Comparison of ENCODE assay signal across 27 cellular contexts in genomic region chr17:81503619-81504018, GRCh38.
"Had no signal": no experiment of that assay in that cellular context is flagged by ENCODE, and none has a peak within 500 bp of the region (broad histone marks: within the 10 kb centered on the region; RNA-seq: fewer than 3 reads in every experiment).

No MANE protein-coding gene starts in this region.

- H3K27ac Mint-ChIP-seq: natural killer cell; nephron; neural progenitor cell; progenitor cell of endocrine pancreas; stimulated activated effector memory CD8-positive, alpha-beta T cell treated with anti-CD3 and anti-CD28 coated beads, Interleukin-12 subunit alpha, Interleukin-12 subunit beta, amount 100 ng/mL, for 72 hours; stimulated activated naive B cell treated with anti-CD40 and anti-IgM and Interleukin-4, amounts not matched to agents 10 μg/mL and 1 μg/mL and 100 μg/mL, for 72 hours; stimulated activated naive CD8-positive, alpha-beta T cell treated with anti-CD3 and anti-CD28 coated beads, Interleukin-15, Interleukin-2, amounts not matched to agents 100 ng/mL and 50 ng/mL, for 24 hours had no signal

- DNase-seq: natural killer cell; occipital lobe; ovary; posterior cingulate gyrus; psoas muscle; right lobe of liver; sigmoid colon; small intestine; stimulated activated CD4-positive, alpha-beta T cell treated with anti-CD3 and anti-CD28 coated beads, Interleukin-15, amount 100 ng/mL, for 24 hours; stimulated activated CD4-positive, alpha-beta T cell treated with anti-CD3 and anti-CD28 coated beads, Interleukin-2, amount 100 ng/mL, for 24 hours; stimulated activated CD4-positive, alpha-beta T cell treated with anti-CD3 and anti-CD28 coated beads, Interleukin-2, amount 100 ng/mL, for 48 hours; stimulated activated CD4-positive, alpha-beta T cell treated with anti-CD3 and anti-CD28 coated beads, Interleukin-4, amount 100 ng/mL, for 24 hours; stimulated activated naive B cell treated with anti-CD40 and anti-IgM and Interleukin-4, amounts not matched to agents 10 μg/mL and 1 μg/mL and 100 μg/mL, for 72 hours; stimulated activated naive CD4-positive, alpha-beta T cell treated with Interleukin-2 at 50 U/mL for 16 hours; stomach; thyroid gland; trophoblast cell; upper lobe of left lung had no signal

- ATAC-seq: natural killer cell; psoas muscle; right cardiac atrium; right lobe of liver; stimulated activated effector memory CD8-positive, alpha-beta T cell treated with anti-CD3 and anti-CD28 coated beads, Interleukin-12 subunit alpha, Interleukin-12 subunit beta, amount 100 ng/mL, for 72 hours; stimulated activated naive B cell treated with anti-CD40 and anti-IgM and Interleukin-4, amounts not matched to agents 10 μg/mL and 1 μg/mL and 100 μg/mL, for 72 hours had no signal

- H3K9me3 ChIP-seq: ovary, psoas muscle, right lobe of liver, sigmoid colon, stomach, thoracic aorta, thyroid gland, tibial nerve, upper lobe of left lung, vagina had no signal

- H3K36me3 Mint-ChIP-seq: natural killer cell had no signal

- H3K27me3 Mint-ChIP-seq: stimulated activated naive B cell treated with anti-CD40 and anti-IgM and Interleukin-4, amounts not matched to agents 10 μg/mL and 1 μg/mL and 100 μg/mL, for 72 hours; stimulated activated naive CD8-positive, alpha-beta T cell treated with anti-CD3 and anti-CD28 coated beads, Interleukin-15, Interleukin-2, amounts not matched to agents 100 ng/mL and 50 ng/mL, for 24 hours had no signal

- H3K4me3 Mint-ChIP-seq: natural killer cell; nephron; stimulated activated effector memory CD8-positive, alpha-beta T cell treated with anti-CD3 and anti-CD28 coated beads, Interleukin-12 subunit alpha, Interleukin-12 subunit beta, amount 100 ng/mL, for 72 hours; stimulated activated naive B cell treated with anti-CD40 and anti-IgM and Interleukin-4, amounts not matched to agents 10 μg/mL and 1 μg/mL and 100 μg/mL, for 72 hours; stimulated activated naive CD8-positive, alpha-beta T cell treated with anti-CD3 and anti-CD28 coated beads, Interleukin-15, Interleukin-2, amounts not matched to agents 100 ng/mL and 50 ng/mL, for 24 hours had no signal

- H3K9me3 Mint-ChIP-seq: natural killer cell; nephron; stimulated activated effector memory CD8-positive, alpha-beta T cell treated with anti-CD3 and anti-CD28 coated beads, Interleukin-12 subunit alpha, Interleukin-12 subunit beta, amount 100 ng/mL, for 72 hours; stimulated activated naive CD8-positive, alpha-beta T cell treated with anti-CD3 and anti-CD28 coated beads, Interleukin-15, Interleukin-2, amounts not matched to agents 100 ng/mL and 50 ng/mL, for 24 hours had no signal
